Comparison of ENCODE assay signal across 10 cellular contexts in the genomic region with DNA sequence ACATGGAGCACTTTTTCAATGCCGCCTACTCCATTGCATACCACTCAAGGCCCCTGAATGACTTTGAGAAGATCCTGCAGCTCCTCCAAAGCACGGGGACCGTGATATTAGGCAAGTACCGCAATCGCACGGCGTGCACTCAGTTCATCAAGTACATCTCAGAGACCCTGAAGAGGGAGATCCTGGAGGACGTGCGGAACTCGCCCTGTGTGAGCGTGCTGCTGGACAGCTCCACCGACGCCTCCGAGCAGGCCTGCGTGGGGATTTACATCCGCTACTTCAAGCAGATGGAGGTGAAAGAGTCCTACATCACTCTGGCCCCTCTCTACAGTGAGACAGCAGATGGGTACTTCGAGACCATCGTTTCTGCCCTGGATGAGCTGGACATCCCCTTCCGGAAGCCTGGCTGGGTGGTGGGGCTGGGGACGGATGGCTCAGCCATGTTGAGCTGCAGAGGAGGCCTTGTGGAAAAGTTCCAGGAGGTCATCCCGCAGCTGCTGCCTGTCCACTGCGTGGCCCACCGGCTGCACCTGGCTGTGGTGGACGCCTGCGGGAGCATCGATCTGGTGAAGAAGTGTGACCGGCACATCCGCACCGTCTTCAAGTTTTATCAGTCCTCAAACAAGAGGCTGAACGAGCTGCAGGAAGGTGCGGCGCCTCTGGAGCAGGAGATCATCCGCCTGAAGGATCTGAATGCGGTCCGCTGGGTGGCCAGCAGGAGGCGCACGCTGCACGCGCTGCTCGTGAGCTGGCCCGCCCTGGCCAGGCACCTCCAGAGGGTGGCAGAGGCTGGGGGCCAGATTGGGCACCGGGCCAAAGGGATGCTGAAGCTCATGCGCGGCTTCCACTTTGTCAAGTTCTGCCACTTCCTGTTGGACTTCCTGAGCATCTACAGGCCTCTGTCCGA. TPM values are rescaled to one million over a fixed set of nuclear protein-coding genes. Genes with fewer than 3 reads are reported as not detected.
DNase-seq lines count a peak whose midpoint lies in the region; ATAC-seq and TF ChIP-seq lines count a peak whose summit lies in the region.
"Had no signal": no experiment of that assay in that cellular context is flagged by ENCODE, and none has a peak within 500 bp of the region (broad histone marks: within the 10 kb centered on the region; RNA-seq: fewer than 3 reads in every experiment).

No MANE protein-coding gene starts in this region.

- H4K5ac ChIP-seq in IMR-90 (ENCODE audit: low read depth, low read length), result no peak overlapping the region

- peaks cover under 1% of the 10 kb centered on the region for H3K9me1 ChIP-seq in IMR-90 (ENCODE audit: insufficient read depth, low read length)

- H4K8ac ChIP-seq in IMR-90 (ENCODE audit: low read depth in 2 of 2, low read length in 2 of 2), result no peak overlapping the region
- no peak overlapping the region for H4K8ac ChIP-seq in neuronal stem cell (ENCODE audit: low read depth, low read length)

- H4K20me1 ChIP-seq in SK-N-SH (ENCODE audit: insufficient read depth) (no peaks in the 10 kb centered on the region), IMR-90 (ENCODE audit: insufficient read depth, low read length) (no peaks in the 10 kb centered on the region)

- H3K79me2 ChIP-seq in SK-N-SH (ENCODE audit: insufficient read depth), result no peaks in the 10 kb centered on the region

- peaks cover 4 to 49% of the 10 kb centered on the region in 2 experiments for H3K36me3 ChIP-seq in SK-N-SH (replicated peaks in 1 of 2; ENCODE audit: control insufficient read depth in 1 of 2, insufficient read depth in 2 of 2, low read length in 1 of 2)
- peaks cover 48% of the 10 kb centered on the region for H3K36me3 ChIP-seq in IMR-90 (ENCODE audit: control insufficient read depth, insufficient read depth, low read length)
- peaks cover 5 to 61% of the 10 kb centered on the region in 2 donors for H3K36me3 ChIP-seq in neuronal stem cell (replicated peaks in 1 of 2; ENCODE audit: control insufficient read depth in 2 of 2, insufficient read depth in 2 of 2, low read length in 2 of 2)

- H4K91ac ChIP-seq in IMR-90 (ENCODE audit: insufficient read depth, low read depth, low read length), result no peak overlapping the region
- no peak overlapping the region for H4K91ac ChIP-seq in neuronal stem cell (ENCODE audit: low read depth, low read length, poor library complexity)

- no peak overlapping the region for H3K18ac ChIP-seq in IMR-90 (ENCODE audit: low read depth, low read length)
- H3K18ac ChIP-seq in neuronal stem cell (ENCODE audit: low read length), result no peak overlapping the region

- H2AFZ ChIP-seq in SK-N-SH (ENCODE audit: low read depth) (no peak overlapping the region), IMR-90 (replicated peaks; ENCODE audit: low read length, poor library complexity) (no peak overlapping the region), neuronal stem cell (ENCODE audit: low read length) (no peak overlapping the region)

- DNase-seq in SK-N-SH, result peak; percentile 65
- DNase-seq in IMR-90, result no peak
- peak; percentile 53 for DNase-seq in endothelial cell (ENCODE audit: low spot score)
- no peak for DNase-seq in neuronal stem cell (ENCODE audit: low spot score)
- no peak for DNase-seq in MV-4-11 (lab: John Stamatoyannopoulos, UW)
- DNase-seq: naive thymus-derived CD8-positive, alpha-beta T cell; NCI-H1092 treated with DMSO at 0.1 percent for 48 hours had no signal

- no peak overlapping the region for H3K4me2 ChIP-seq in SK-N-SH
- no peak overlapping the region for H3K4me2 ChIP-seq in IMR-90 (ENCODE audit: low read depth, low read length)
- no peak overlapping the region for H3K4me2 ChIP-seq in neuronal stem cell (ENCODE audit: insufficient read depth, low read length, poor library complexity, severe bottlenecking)

- dilution Hi-C loops in IMR-90 (cut with HindIII; ENCODE audit: low sequenced_read_pairs, unreplicated experiment), result no loop called here

- in situ Hi-C loops in IMR-90 (cut with MboI; ENCODE audit: low sequenced_read_pairs), result loop anchor here (25.0 kb wide), 1 partner anchor 551 kb away; a partner anchor contains a TSS

- no peak overlapping the region for H3K4ac ChIP-seq in IMR-90 (ENCODE audit: low read depth, low read length)
- no peak overlapping the region for H3K4ac ChIP-seq in neuronal stem cell (ENCODE audit: low read length)

- BruUV-seq in IMR-90 (replicated peaks; lab: Mats Ljungman, UMichigan), result no TSS peak

- H3K27me3 ChIP-seq in SK-N-SH (ENCODE audit: insufficient read depth) (no peaks in the 10 kb centered on the region), IMR-90 (ENCODE audit: control insufficient read depth, insufficient read depth, low read length) (no peaks in the 10 kb centered on the region), neuronal stem cell (ENCODE audit: control insufficient read depth in 3 of 3, insufficient read depth in 3 of 3, low read depth in 1 of 3, low read length in 3 of 3) (no peaks in the 10 kb centered on the region)

- 90% methylated on average over 45 of the region's 45 CpGs for WGBS in SK-N-SH (ENCODE audit: low lambda C conversion rate)
- 69% methylated on average over 29 of the region's 45 CpGs; no CpG with 5 or more reads in 1 of the 2 experiments for WGBS in IMR-90 (ENCODE audit: extremely low coverage in 2 of 2, insufficient read length in 1 of 2), 2 experiments
- no CpG with 5 or more reads among the region's 45 CpGs for WGBS in neuronal stem cell (ENCODE audit: extremely low coverage in 2 of 2, insufficient read length in 2 of 2, insufficient replicate concordance in 1 of 2), 2 donors

- no peak for ATAC-seq in SK-N-SH treated with all-trans-retinoic acid at 6 μM for 48 hours
- ATAC-seq in IMR-90 (ENCODE audit: low read depth), result no peak
- ATAC-seq in HG02759 (IDR thresholded peaks at IDR 0.05; ENCODE audit: unreplicated experiment), result no peak
- no peak for ATAC-seq in GM21786 (IDR thresholded peaks at IDR 0.05; ENCODE audit: unreplicated experiment)
- ATAC-seq: naive thymus-derived CD8-positive, alpha-beta T cell had no signal

- H2BK12ac ChIP-seq in neuronal stem cell (ENCODE audit: low read length), result no peak overlapping the region

- H3K27ac Mint-ChIP-seq in endothelial cell (ENCODE audit: unreplicated experiment), result no peak overlapping the region

- intact Hi-C loops in IMR-90 (cut with micrococcal nuclease), result no loop called here

- H3K9ac ChIP-seq in SK-N-SH (no peak overlapping the region), IMR-90 (ENCODE audit: low read depth, low read length) (no peak overlapping the region), neuronal stem cell (ENCODE audit: low read depth, low read length, poor library complexity) (no peak overlapping the region)

- H3K36me3 Mint-ChIP-seq in endothelial cell (ENCODE audit: low read depth, unreplicated experiment), result peaks cover 21% of the 10 kb centered on the region

- H3K27ac ChIP-seq in SK-N-SH (ENCODE audit: low read depth in 2 of 2, low read length in 1 of 2), result no peak overlapping the region
- H3K27ac ChIP-seq in IMR-90 (ENCODE audit: insufficient read depth, low read length), result no peak overlapping the region
- no peak overlapping the region for H3K27ac ChIP-seq in neuronal stem cell (replicated peaks; ENCODE audit: low read length)

- H3F3A ChIP-seq in SK-N-SH (replicated peaks; ENCODE audit: insufficient read depth), result no peaks in the 10 kb centered on the region

- no peak for TF ChIP-seq EP300 in SK-N-SH (IDR thresholded peaks at IDR 0.05; ENCODE audit: borderline replicate concordance in 1 of 2, low read depth in 1 of 2, low read length in 1 of 2)

- TF ChIP-seq CTCF in SK-N-SH (IDR thresholded peaks at IDR 0.05), result peak; percentile 37
- no peak for TF ChIP-seq CTCF in IMR-90 (conservative IDR thresholded peaks at IDR 0.05; ENCODE audit: low read depth, low read length)
- TF ChIP-seq CTCF in endothelial cell (IDR thresholded peaks at IDR 0.05; ENCODE audit: unreplicated experiment), result peak; percentile 77

- CTCF ChIA-PET in SK-N-SH (lab: Yijun Ruan, JAX) (interaction anchor here (0.8 to 2.7 kb wide), 8 partner anchors 9 to 67 kb away, joined by 3 to 6 read pairs (median 4); no protein-coding TSS in a partner anchor), IMR-90 (lab: Yijun Ruan, JAX) (no interaction called here)

- H3K14ac ChIP-seq in IMR-90 (replicated peaks; ENCODE audit: low read depth, low read length) (no peak overlapping the region), neuronal stem cell (ENCODE audit: low read length) (no peak overlapping the region)

- H2BK5ac ChIP-seq in IMR-90 (ENCODE audit: low read depth, low read length, poor library complexity, severe bottlenecking) (no peak overlapping the region), neuronal stem cell (ENCODE audit: low read length) (no peak overlapping the region)

- H2AK5ac ChIP-seq in IMR-90 (ENCODE audit: low read depth, low read length) (no peak overlapping the region), neuronal stem cell (ENCODE audit: low read depth, low read length) (no peak overlapping the region)

- H2BK20ac ChIP-seq in IMR-90 (ENCODE audit: low read depth, low read length), result no peak overlapping the region

- H3K27me3 Mint-ChIP-seq in endothelial cell (ENCODE audit: unreplicated experiment), result peaks cover 10% of the 10 kb centered on the region
- H3K27me3 Mint-ChIP-seq: naive thymus-derived CD8-positive, alpha-beta T cell had no signal

- no peaks in the 10 kb centered on the region for H3K9me2 ChIP-seq in SK-N-SH

- peaks cover 26% of the 10 kb centered on the region for H3K4me1 Mint-ChIP-seq in endothelial cell (ENCODE audit: unreplicated experiment)

- no peak overlapping the region for H3K56ac ChIP-seq in IMR-90 (ENCODE audit: extremely low read depth, insufficient read depth, low read length)

- no peak overlapping the region for H3K23ac ChIP-seq in IMR-90 (ENCODE audit: low read depth, low read length)
- H3K23ac ChIP-seq in neuronal stem cell (ENCODE audit: low read depth, low read length, poor library complexity), result peak overlapping the region; percentile 70

- TF ChIP-seq RAD21 in SK-N-SH (IDR thresholded peaks at IDR 0.05; ENCODE audit: low read length) (no peak), IMR-90 (IDR thresholded peaks at IDR 0.05; ENCODE audit: low read length) (no peak)

- H3K9me3 Mint-ChIP-seq in endothelial cell (ENCODE audit: unreplicated experiment), result no peaks in the 10 kb centered on the region
- H3K9me3 Mint-ChIP-seq: naive thymus-derived CD8-positive, alpha-beta T cell had no signal

- H3K4me1 ChIP-seq in SK-N-SH (ENCODE audit: control insufficient read depth in 1 of 2, insufficient read depth in 2 of 2, low read depth in 1 of 2, low read length in 1 of 2), result peaks cover 0 to under 1% of the 10 kb centered on the region in 2 experiments; a peak in 1 of 4 replicates
- H3K4me1 ChIP-seq in IMR-90 (ENCODE audit: control insufficient read depth, insufficient read depth, low read length), result no peaks in the 10 kb centered on the region
- no peaks in the 10 kb centered on the region for H3K4me1 ChIP-seq in neuronal stem cell (ENCODE audit: control insufficient read depth in 2 of 2, insufficient read depth in 1 of 2, low read depth in 1 of 2, low read length in 2 of 2)

- no peak for TF ChIP-seq POLR2A in IMR-90 (IDR thresholded peaks at IDR 0.05; ENCODE audit: low read depth, low read length)

- H3K4me3 Mint-ChIP-seq in endothelial cell (ENCODE audit: unreplicated experiment), result peak overlapping the region; percentile 60

- POLR2A ChIA-PET in SK-N-SH (lab: Yijun Ruan, JAX), result no interaction called here
- POLR2A ChIA-PET in IMR-90 (lab: Charles Lee; ENCODE audit: unreplicated experiment), result no interaction called here

- no peak overlapping the region for H2BK120ac ChIP-seq in IMR-90 (ENCODE audit: low read depth, low read length)
- H2BK120ac ChIP-seq in neuronal stem cell (ENCODE audit: low read depth, low read length), result no peak overlapping the region

- peak overlapping the region; percentile 19 for H2AK9ac ChIP-seq in IMR-90 (replicated peaks; ENCODE audit: low read depth, low read length, poor library complexity)

- H2BK15ac ChIP-seq in IMR-90 (ENCODE audit: low read depth, low read length) (no peak overlapping the region), neuronal stem cell (ENCODE audit: low read length) (no peak overlapping the region)

- H3K4me3 ChIP-seq in SK-N-SH (ENCODE audit: low read depth in 2 of 2, low read length in 1 of 2), result no peak overlapping the region
- H3K4me3 ChIP-seq in IMR-90 (ENCODE audit: insufficient read depth, low read depth, low read length), result no peak overlapping the region
- H3K4me3 ChIP-seq in neuronal stem cell (ENCODE audit: low read length in 2 of 2), result no peak overlapping the region

- H3K9me3 ChIP-seq in SK-N-SH (no peaks in the 10 kb centered on the region), IMR-90 (ENCODE audit: control insufficient read depth, insufficient read depth, low read length) (no peaks in the 10 kb centered on the region), neuronal stem cell (replicated peaks in 1 of 2; ENCODE audit: control insufficient read depth in 2 of 2, insufficient read depth in 1 of 2, low read depth in 1 of 2, low read length in 2 of 2) (no peaks in the 10 kb centered on the region)

- H3K79me1 ChIP-seq in IMR-90 (ENCODE audit: low read depth in 1 of 2, low read length in 2 of 2) (no peaks in the 10 kb centered on the region), neuronal stem cell (ENCODE audit: low read depth, low read length) (peaks cover 2% of the 10 kb centered on the region)

RNA-seq across cellular contexts. Expression of a gene that starts 12.7 kb away (rescaled TPM):
- polyA plus RNA-seq in SK-N-SH (2012; rRNA removed), result 42.6 and 49.6 TPM in 2 replicates
- 26.8 and 43.0 TPM in 2 replicates for polyA plus RNA-seq in SK-N-SH (2012; cell fraction: cytosol; rRNA removed)
- 22.5 and 34.6 TPM in 2 replicates for polyA plus RNA-seq in SK-N-SH (2012; cell fraction: nucleus; rRNA removed)
- total RNA-seq in IMR-90 (2012; rRNA removed), result 5.7 and 10.3 TPM in 2 replicates
- polyA plus RNA-seq in IMR-90 (2012; rRNA removed), result 29.3 and 30.3 TPM in 2 replicates
- 18.0 and 25.3 TPM in 2 replicates for polyA plus RNA-seq in IMR-90 (2012; cell fraction: cytosol; rRNA removed)
- polyA plus RNA-seq in IMR-90 (2012; cell fraction: nucleus; rRNA removed; ENCODE audit: low replicate concordance), result 17.9 and 24.3 TPM in 2 replicates
- 18.5 TPM for total RNA-seq in endothelial cell (ENCODE audit: unreplicated experiment)
- 63.8 TPM for polyA plus RNA-seq in neuronal stem cell (2013, experiment 1 of 2)
- polyA plus RNA-seq in neuronal stem cell (2013, experiment 2 of 2), result 60.2 TPM

RNA-seq across cellular contexts. Expression of a gene that starts 22.9 kb away (rescaled TPM):
- 17.3 and 24.3 TPM in 2 replicates for polyA plus RNA-seq in SK-N-SH (2012; rRNA removed)
- polyA plus RNA-seq in SK-N-SH (2012; cell fraction: cytosol; rRNA removed), result 5.9 and 9.1 TPM in 2 replicates
- polyA plus RNA-seq in SK-N-SH (2012; cell fraction: nucleus; rRNA removed), result 95.3 and 96.2 TPM in 2 replicates
- total RNA-seq in IMR-90 (2012; rRNA removed), result 3.3 and 5.9 TPM in 2 replicates
- 10.8 and 10.9 TPM in 2 replicates for polyA plus RNA-seq in IMR-90 (2012; rRNA removed)
- 4.5 and 5.8 TPM in 2 replicates for polyA plus RNA-seq in IMR-90 (2012; cell fraction: cytosol; rRNA removed)
- polyA plus RNA-seq in IMR-90 (2012; cell fraction: nucleus; rRNA removed; ENCODE audit: low replicate concordance), result 56.1 and 60.8 TPM in 2 replicates
- total RNA-seq in endothelial cell (ENCODE audit: unreplicated experiment), result 22.6 TPM
- 7.1 TPM for polyA plus RNA-seq in neuronal stem cell (2013, experiment 1 of 2)
- polyA plus RNA-seq in neuronal stem cell (2013, experiment 2 of 2), result 6.8 TPM

Comparison
In these comparisons a context has a peak if more than half of its experiments do, and no peak if none do; other contexts are left out.
1. DNase-seq: peak in SK-N-SH (single experiment) and endothelial cell (single experiment); none in IMR-90 (single experiment), neuronal stem cell (single experiment) and MV-4-11 (single experiment).